ENCODE assay signal across 11 cellular contexts in the genomic region with DNA sequence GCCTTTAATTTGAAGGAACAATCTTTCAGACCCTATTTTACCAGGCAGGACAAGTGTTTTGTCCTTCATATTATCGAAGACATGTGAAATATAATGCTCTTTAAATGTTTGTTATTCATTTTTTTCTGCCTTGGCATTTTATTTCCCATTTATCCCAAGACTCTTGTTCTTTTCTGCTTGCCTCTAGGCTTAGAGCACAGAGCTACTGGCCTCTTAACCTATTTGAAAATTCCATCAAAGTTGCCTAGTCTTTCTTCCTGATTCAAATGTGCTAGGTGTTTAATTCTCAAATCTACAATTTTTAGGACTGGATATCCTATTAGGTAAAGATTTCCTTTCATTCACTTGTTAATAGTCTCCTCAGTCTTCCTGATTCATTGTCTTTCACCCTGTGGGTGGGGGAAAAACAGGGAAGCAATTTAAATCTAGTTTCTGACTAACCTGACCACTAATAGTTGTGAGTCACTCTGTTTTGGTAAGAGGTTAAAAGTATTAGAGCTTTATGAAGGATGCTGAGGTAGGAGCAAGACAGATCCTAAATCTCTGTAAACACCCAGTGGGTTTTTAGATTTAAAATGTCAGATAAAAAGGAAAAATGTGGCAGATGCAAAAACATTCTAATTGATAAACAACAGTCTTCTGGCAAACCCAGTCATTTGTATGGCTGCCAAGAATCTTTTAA. TPM values are rescaled to one million over a fixed set of nuclear protein-coding genes. Genes with fewer than 3 reads are reported as not detected.
A peak's percentile ranks its signal among the peaks of the same experiment; 100 is the strongest.
DNase-seq lines count a peak whose midpoint lies in the region; ATAC-seq, FAIRE-seq and TF ChIP-seq lines count a peak whose summit lies in the region.
"Had no signal": no experiment of that assay in that cellular context is flagged by ENCODE, and none has a peak within 500 bp of the region (broad histone marks: within the 10 kb centered on the region; RNA-seq: fewer than 3 reads in every experiment).

No MANE protein-coding gene starts in this region.

- intact Hi-C loops in HepG2 (cut with micrococcal nuclease; ENCODE audit: unreplicated experiment) (no loop called here), ovary (cut with DNase I) (no loop called here)

- H3K4me3 ChIP-seq in liver (ENCODE audit: low read depth in 1 of 3, low read length in 3 of 3) (no peak overlapping the region), HepG2 (replicated peaks in 1 of 3; ENCODE audit: insufficient read depth in 1 of 3, low read depth in 2 of 3, low read length in 3 of 3) (no peak overlapping the region), fibroblast of pulmonary artery (replicated peaks; ENCODE audit: low read depth, low read length) (no peak overlapping the region), ovary (no peak overlapping the region)
- H3K4me3 ChIP-seq: upper lobe of left lung had no signal

- no peaks in the 10 kb centered on the region for H3K27me3 ChIP-seq in liver (ENCODE audit: control insufficient read depth in 4 of 4, insufficient read depth in 4 of 4, low read length in 3 of 4)
- H3K27me3 ChIP-seq in HepG2 (ENCODE audit: control insufficient read depth in 1 of 2, insufficient read depth in 2 of 2, low read length in 2 of 2): no peaks in the 10 kb centered on the region
- no peaks in the 10 kb centered on the region for H3K27me3 ChIP-seq in ovary
- H3K27me3 ChIP-seq: upper lobe of left lung had no signal

- FAIRE-seq in HepG2 (lab: Jason Lieb, UNC) (no peak), RCC 7860 (lab: Jason Lieb, UNC) (peak; percentile 98)

- H3K4me2 ChIP-seq in HepG2 (ENCODE audit: low read depth, low read length): no peak overlapping the region

- H3K36me3 ChIP-seq in liver (ENCODE audit: control insufficient read depth in 4 of 4, insufficient read depth in 3 of 4, low read depth in 1 of 4, low read length in 3 of 4) (no peaks in the 10 kb centered on the region), HepG2 (replicated peaks in 1 of 2; ENCODE audit: control insufficient read depth in 1 of 2, insufficient read depth in 2 of 2, low read length in 2 of 2) (no peaks in the 10 kb centered on the region), ovary (no peaks in the 10 kb centered on the region)
- H3K36me3 ChIP-seq: upper lobe of left lung had no signal

- no peaks in the 10 kb centered on the region for H3K9me3 ChIP-seq in liver (ENCODE audit: control insufficient read depth in 4 of 4, low read length in 3 of 4)
- no peaks in the 10 kb centered on the region for H3K9me3 ChIP-seq in HepG2 (ENCODE audit: low read length)
- no peaks in the 10 kb centered on the region for H3K9me3 ChIP-seq in ovary
- H3K9me3 ChIP-seq: upper lobe of left lung had no signal

- H3K79me2 ChIP-seq in HepG2 (ENCODE audit: insufficient read depth, low read length): no peaks in the 10 kb centered on the region

- no peak for TF ChIP-seq RAD21 in liver (IDR thresholded peaks at IDR 0.05)
- no peak for TF ChIP-seq RAD21 in HepG2 (CRISPR knock-in tag; IDR thresholded peaks at IDR 0.05)

- TF ChIP-seq EP300 in HepG2 (IDR thresholded peaks at IDR 0.05; ENCODE audit: low read depth in 2 of 2, low read length in 2 of 2) (no peak), HepG2 (CRISPR knock-in tag; IDR thresholded peaks at IDR 0.05; ENCODE audit: borderline replicate concordance) (no peak), ovary (IDR thresholded peaks at IDR 0.05) (no peak)

- TF ChIP-seq POLR2A in HepG2 (IDR thresholded peaks at IDR 0.05; ENCODE audit: insufficient read depth in 1 of 2, low read depth in 2 of 2, low read length in 2 of 2) (no peak), ovary (IDR thresholded peaks at IDR 0.05) (no peak)

- CTCF ChIA-PET in HepG2 (lab: Yijun Ruan, JAX; ENCODE audit: low intra/inter-chr PET ratio, low total read pairs): no interaction called here

- BruUV-seq in HepG2 (replicated peaks; lab: Mats Ljungman, UMichigan): no TSS peak

- POLR2A ChIA-PET in HepG2 (lab: Yijun Ruan, JAX): no interaction called here

- H3K27ac ChIP-seq in liver (ENCODE audit: low read depth in 1 of 2, low read length in 2 of 2) (no peak overlapping the region), HepG2 (ENCODE audit: extremely low read length, insufficient read depth, low read length) (no peak overlapping the region), ovary (no peak overlapping the region)
- H3K27ac ChIP-seq: upper lobe of left lung had no signal

- no peaks in the 10 kb centered on the region for H4K20me1 ChIP-seq in HepG2 (ENCODE audit: insufficient read depth, low read length)

- no peak for ATAC-seq in HepG2

- WGBS in liver: 63% methylated on average over 1 of the region's 1 CpG
- WGBS in HepG2 (ENCODE audit: low lambda C conversion rate): 5% methylated on average over 1 of the region's 1 CpG
- 45 to 56% (median 53%) methylated on average over 1 of the region's 1 CpG for WGBS in ovary, 3 donors

- H3K4me1 ChIP-seq in liver (ENCODE audit: control insufficient read depth in 4 of 4, insufficient read depth in 4 of 4, low read length in 3 of 4) (no peaks in the 10 kb centered on the region), HepG2 (ENCODE audit: insufficient read depth, low read length) (peaks cover 12% of the 10 kb centered on the region), ovary (ENCODE audit: insufficient read depth) (peaks cover 1% of the 10 kb centered on the region)
- H3K4me1 ChIP-seq: upper lobe of left lung had no signal

- H3K9ac ChIP-seq in liver (ENCODE audit: low read depth in 1 of 2, low read length in 2 of 2) (no peak overlapping the region), HepG2 (ENCODE audit: insufficient read depth, low read depth, low read length) (no peak overlapping the region)

- no peak for TF ChIP-seq CTCF in liver (IDR thresholded peaks at IDR 0.05; ENCODE audit: low read depth, low read length, missing input control)
- TF ChIP-seq CTCF in HepG2 (CRISPR knock-in tag; IDR thresholded peaks at IDR 0.05): no peak
- TF ChIP-seq CTCF in fibroblast of pulmonary artery (IDR thresholded peaks at IDR 0.05; ENCODE audit: low read length, missing control alignments): no peak
- no peak for TF ChIP-seq CTCF in ovary (IDR thresholded peaks at IDR 0.05)

- DNase-seq in HepG2 (ENCODE audit: low spot score) (no peak), RCC 7860 (ENCODE audit: low spot score) (peak; percentile 58), fibroblast of pulmonary artery (ENCODE audit: low read depth) (peak; percentile 46), stromal cell of bone marrow (ENCODE audit: low read depth) (peak; percentile 72), occipital lobe (lab: John Stamatoyannopoulos, UW) (no peak), ovary (no peak), NCI-H510A (lab: John Stamatoyannopoulos, UW) (no peak)
- DNase-seq: aorta, NCI-H2171, upper lobe of left lung had no signal

- no peak overlapping the region for H2AFZ ChIP-seq in HepG2 (ENCODE audit: low read length)

- in situ Hi-C loops in HepG2 (cut with HindIII; ENCODE audit: extremely low pct_ligation_motif_present, low pct_unique_long_range_greater_than_20kb): no loop called here

RNA-seq across cellular contexts. Expression of a gene that starts 1.5 kb away (rescaled TPM):
- total RNA-seq in liver: not detected
- not detected for polyA plus RNA-seq in liver
- total RNA-seq in HepG2 (2016; rRNA removed; fragmentation: Illumina TruSeq; extraction: Trizol): not detected in 2 replicates
- total RNA-seq in HepG2 (2016; cell fraction: cytosol; rRNA removed; fragmentation: Illumina TruSeq; extraction: Trizol; ENCODE audit: low read depth): not detected in 2 replicates
- total RNA-seq in HepG2 (2016; cell fraction: insoluble cytoplasmic fraction; rRNA removed; fragmentation: Illumina TruSeq; extraction: Trizol): not detected in 2 replicates
- total RNA-seq in HepG2 (2016; cell fraction: membrane; rRNA removed; fragmentation: Illumina TruSeq; extraction: Trizol): not detected in 2 replicates
- total RNA-seq in HepG2 (2016; cell fraction: nucleus; rRNA removed; fragmentation: Illumina TruSeq; extraction: Trizol): not detected in 2 replicates
- polyA plus RNA-seq in HepG2 (2011; rRNA removed): not detected in 2 replicates
- polyA plus RNA-seq in HepG2 (2011; cell fraction: cytosol; rRNA removed): not detected in 2 replicates
- not detected in 2 replicates for polyA plus RNA-seq in HepG2 (2011; cell fraction: nucleus; rRNA removed)
- not detected in 2 replicates for polyA plus RNA-seq in HepG2 (2012)
- polyA plus RNA-seq in HepG2 (2016; cell fraction: cytosol; fragmentation: Illumina TruSeq; extraction: Trizol; ENCODE audit: low read depth): not detected in 2 replicates
- polyA plus RNA-seq in HepG2 (2016; cell fraction: insoluble cytoplasmic fraction; fragmentation: Illumina TruSeq; extraction: Trizol; ENCODE audit: low read depth): not detected in 2 replicates
- not detected in 2 replicates for polyA plus RNA-seq in HepG2 (2016; cell fraction: membrane; fragmentation: Illumina TruSeq; extraction: Trizol; ENCODE audit: low read depth)
- polyA plus RNA-seq in HepG2 (2016; cell fraction: nucleus; fragmentation: Illumina TruSeq; extraction: Trizol; ENCODE audit: insufficient read depth, low read depth): not detected in 2 replicates
- not detected in 2 replicates for polyA minus RNA-seq in HepG2 (2011; rRNA and poly(A)+ RNA removed; ENCODE audit: low replicate concordance)
- not detected in 2 replicates for polyA minus RNA-seq in HepG2 (2011; cell fraction: cytosol; rRNA and poly(A)+ RNA removed)
- polyA minus RNA-seq in HepG2 (2011; cell fraction: nucleus; rRNA and poly(A)+ RNA removed): not detected in 2 replicates
- not detected for total RNA-seq in occipital lobe
- total RNA-seq in ovary: not detected
- not detected for polyA plus RNA-seq in ovary
- total RNA-seq: aorta, upper lobe of left lung had no signal
- polyA plus RNA-seq: aorta had no signal

RNA-seq across cellular contexts. Expression of a gene that starts 43.3 kb away (rescaled TPM):
- total RNA-seq in liver (not detected), HepG2 (2016; rRNA removed; fragmentation: Illumina TruSeq; extraction: Trizol) (not detected in 2 replicates), occipital lobe (not detected), ovary (not detected)
- polyA plus RNA-seq in liver (not detected), HepG2 (2011; rRNA removed) (not detected in 2 replicates), ovary (under 1 TPM in 1 of 2 donors, not detected in 1; 0.75 TPM)
- not detected in 2 replicates for total RNA-seq in HepG2 (2016; cell fraction: cytosol; rRNA removed; fragmentation: Illumina TruSeq; extraction: Trizol; ENCODE audit: low read depth)
- total RNA-seq in HepG2 (2016; cell fraction: insoluble cytoplasmic fraction; rRNA removed; fragmentation: Illumina TruSeq; extraction: Trizol): not detected in 2 replicates
- not detected in 2 replicates for total RNA-seq in HepG2 (2016; cell fraction: membrane; rRNA removed; fragmentation: Illumina TruSeq; extraction: Trizol)
- not detected in 2 replicates for total RNA-seq in HepG2 (2016; cell fraction: nucleus; rRNA removed; fragmentation: Illumina TruSeq; extraction: Trizol)
- polyA plus RNA-seq in HepG2 (2011; cell fraction: cytosol; rRNA removed): not detected in 2 replicates
- not detected in 2 replicates for polyA plus RNA-seq in HepG2 (2011; cell fraction: nucleus; rRNA removed)
- not detected in 2 replicates for polyA plus RNA-seq in HepG2 (2012)
- polyA plus RNA-seq in HepG2 (2016; cell fraction: cytosol; fragmentation: Illumina TruSeq; extraction: Trizol; ENCODE audit: low read depth): not detected in 2 replicates
- not detected in 2 replicates for polyA plus RNA-seq in HepG2 (2016; cell fraction: insoluble cytoplasmic fraction; fragmentation: Illumina TruSeq; extraction: Trizol; ENCODE audit: low read depth)
- polyA plus RNA-seq in HepG2 (2016; cell fraction: membrane; fragmentation: Illumina TruSeq; extraction: Trizol; ENCODE audit: low read depth): not detected in 2 replicates
- not detected in 2 replicates for polyA plus RNA-seq in HepG2 (2016; cell fraction: nucleus; fragmentation: Illumina TruSeq; extraction: Trizol; ENCODE audit: insufficient read depth, low read depth)
- not detected in 2 replicates for polyA minus RNA-seq in HepG2 (2011; rRNA and poly(A)+ RNA removed; ENCODE audit: low replicate concordance)
- not detected in 2 replicates for polyA minus RNA-seq in HepG2 (2011; cell fraction: cytosol; rRNA and poly(A)+ RNA removed)
- polyA minus RNA-seq in HepG2 (2011; cell fraction: nucleus; rRNA and poly(A)+ RNA removed): not detected in 2 replicates
- total RNA-seq: aorta, upper lobe of left lung had no signal

RNA-seq across cellular contexts. Expression of a gene that starts 52.2 kb away (rescaled TPM):
- total RNA-seq in liver (under 1 TPM; 0.09 to 0.25 TPM), HepG2 (2016; rRNA removed; fragmentation: Illumina TruSeq; extraction: Trizol) (not detected in 2 replicates), occipital lobe (not detected), ovary (not detected)
- polyA plus RNA-seq in liver (under 1 TPM in 1 of 2 donors, not detected in 1; 0.07 TPM), HepG2 (2011; rRNA removed) (not detected in 2 replicates), ovary (not detected)
- total RNA-seq in HepG2 (2016; cell fraction: cytosol; rRNA removed; fragmentation: Illumina TruSeq; extraction: Trizol; ENCODE audit: low read depth): not detected in 2 replicates
- total RNA-seq in HepG2 (2016; cell fraction: insoluble cytoplasmic fraction; rRNA removed; fragmentation: Illumina TruSeq; extraction: Trizol): not detected in 2 replicates
- not detected in 2 replicates for total RNA-seq in HepG2 (2016; cell fraction: membrane; rRNA removed; fragmentation: Illumina TruSeq; extraction: Trizol)
- total RNA-seq in HepG2 (2016; cell fraction: nucleus; rRNA removed; fragmentation: Illumina TruSeq; extraction: Trizol): not detected in 2 replicates
- polyA plus RNA-seq in HepG2 (2011; cell fraction: cytosol; rRNA removed): not detected in 2 replicates
- not detected in 2 replicates for polyA plus RNA-seq in HepG2 (2011; cell fraction: nucleus; rRNA removed)
- polyA plus RNA-seq in HepG2 (2012): not detected in 2 replicates
- not detected in 2 replicates for polyA plus RNA-seq in HepG2 (2016; cell fraction: cytosol; fragmentation: Illumina TruSeq; extraction: Trizol; ENCODE audit: low read depth)
- not detected in 2 replicates for polyA plus RNA-seq in HepG2 (2016; cell fraction: insoluble cytoplasmic fraction; fragmentation: Illumina TruSeq; extraction: Trizol; ENCODE audit: low read depth)
- not detected in 2 replicates for polyA plus RNA-seq in HepG2 (2016; cell fraction: membrane; fragmentation: Illumina TruSeq; extraction: Trizol; ENCODE audit: low read depth)
- polyA plus RNA-seq in HepG2 (2016; cell fraction: nucleus; fragmentation: Illumina TruSeq; extraction: Trizol; ENCODE audit: insufficient read depth, low read depth): not detected in 2 replicates
- 0.12 TPM in 1 of 2 replicates, not detected in the other for polyA minus RNA-seq in HepG2 (2011; rRNA and poly(A)+ RNA removed; ENCODE audit: low replicate concordance)
- not detected in 2 replicates for polyA minus RNA-seq in HepG2 (2011; cell fraction: cytosol; rRNA and poly(A)+ RNA removed)
- polyA minus RNA-seq in HepG2 (2011; cell fraction: nucleus; rRNA and poly(A)+ RNA removed): not detected in 2 replicates

Comparison
In these comparisons a context has a peak if more than half of its experiments do, and no peak if none do; other contexts are left out.
1. DNase-seq: peak in RCC 7860 (single experiment), fibroblast of pulmonary artery (single experiment) and stromal cell of bone marrow (single experiment); none in HepG2 (single experiment), occipital lobe (single experiment), ovary (0 of 5) and NCI-H510A (single experiment).